14 cellular contexts compared by ENCODE assay signal in the genomic region with DNA sequence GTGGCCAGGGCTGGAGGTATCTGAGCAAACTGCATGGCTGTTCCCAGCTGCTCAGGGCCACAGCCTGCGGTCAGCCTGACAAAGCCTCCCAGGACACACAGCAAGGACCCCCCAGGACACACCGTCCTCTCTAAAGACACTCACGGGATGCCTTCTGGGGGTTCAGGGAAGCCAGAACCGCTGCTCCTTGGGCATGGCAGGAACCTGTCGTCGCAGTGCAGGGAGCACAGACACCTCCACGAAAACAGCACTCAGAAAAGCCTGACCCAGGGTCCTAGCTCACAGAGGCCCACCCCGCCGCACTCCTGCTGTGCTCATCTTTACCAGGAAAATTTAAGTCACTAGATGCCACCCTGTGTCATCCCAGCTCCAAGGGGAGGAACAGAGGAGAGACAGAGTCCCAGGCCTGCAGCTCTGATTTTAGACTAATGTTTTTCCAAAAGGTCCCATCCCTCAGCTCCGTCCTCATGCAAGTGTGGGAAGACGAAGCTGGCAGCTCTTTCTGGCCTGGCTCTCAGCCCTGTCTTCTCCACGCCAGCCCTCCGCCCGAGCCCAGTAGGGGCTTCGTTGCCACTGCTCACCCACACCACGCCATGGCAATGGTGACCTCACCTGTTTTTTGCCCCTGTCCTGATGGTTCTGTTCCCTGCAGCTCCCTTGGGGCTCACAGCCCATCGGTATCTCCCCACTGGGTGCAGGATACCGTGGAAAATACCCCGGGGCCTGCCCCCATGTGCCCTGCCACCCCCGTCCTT. TPM values are rescaled to one million over a fixed set of nuclear protein-coding genes. Genes with fewer than 3 reads are reported as not detected.
DNase-seq lines count a peak whose midpoint lies in the region; ATAC-seq and TF ChIP-seq lines count a peak whose summit lies in the region.
"Had no signal": no experiment of that assay in that cellular context is flagged by ENCODE, and none has a peak within 500 bp of the region (broad histone marks: within the 10 kb centered on the region; RNA-seq: fewer than 3 reads in every experiment).

No MANE protein-coding gene starts in this region.

- no peak overlapping the region for H2AFZ ChIP-seq in osteoblast (ENCODE audit: low read length)

- peaks cover 6% of the 10 kb centered on the region for H3K27me3 ChIP-seq in osteoblast (ENCODE audit: insufficient read depth, low read length)

- peak overlapping the region; percentile 87 for H3K4me3 Mint-ChIP-seq in T-helper 1 cell treated with Interleukin-12 subunit alpha and Interleukin-12 subunit beta and Interleukin-4 antibody, amounts not matched to agents 30 μg/mL and 1 μg/mL, for 36 hours
- H3K4me3 Mint-ChIP-seq in T-helper 17 cell (peak overlapping the region; percentile 91), immature natural killer cell (peak overlapping the region; percentile 21 to 69 (median 41))

- H3K36me3 ChIP-seq in osteoblast (ENCODE audit: insufficient read depth, low read length), result no peaks in the 10 kb centered on the region

- no peaks in the 10 kb centered on the region for H3K36me3 Mint-ChIP-seq in T-helper 1 cell treated with Interleukin-12 subunit alpha and Interleukin-12 subunit beta and Interleukin-4 antibody, amounts not matched to agents 30 μg/mL and 1 μg/mL, for 36 hours (ENCODE audit: low read depth)
- peaks cover under 1% of the 10 kb centered on the region for H3K36me3 Mint-ChIP-seq in T-helper 17 cell (ENCODE audit: low read depth)
- H3K36me3 Mint-ChIP-seq in immature natural killer cell, result no peaks in the 10 kb centered on the region
- H3K36me3 Mint-ChIP-seq: activated naive CD4-positive, alpha-beta T cell treated with anti-CD3 and anti-CD28 coated beads, Interleukin-2, amount 50 U/mL, for 72 hours had no signal

- peaks cover 17% of the 10 kb centered on the region for H3K4me1 Mint-ChIP-seq in T-helper 1 cell treated with Interleukin-12 subunit alpha and Interleukin-12 subunit beta and Interleukin-4 antibody, amounts not matched to agents 30 μg/mL and 1 μg/mL, for 36 hours (ENCODE audit: low read depth)
- H3K4me1 Mint-ChIP-seq in T-helper 17 cell, result peaks cover 23% of the 10 kb centered on the region
- H3K4me1 Mint-ChIP-seq in immature natural killer cell, result peaks cover 29 to 36% of the 10 kb centered on the region in 2 donors

- H3K27me3 Mint-ChIP-seq in T-helper 1 cell treated with Interleukin-12 subunit alpha and Interleukin-12 subunit beta and Interleukin-4 antibody, amounts not matched to agents 30 μg/mL and 1 μg/mL, for 36 hours (ENCODE audit: low read depth), result peaks cover 14% of the 10 kb centered on the region
- H3K27me3 Mint-ChIP-seq in T-helper 17 cell (peaks cover 5% of the 10 kb centered on the region), immature natural killer cell (ENCODE audit: low read depth in 3 of 3) (peaks cover 10 to 11% (median 10%) of the 10 kb centered on the region in 3 donors)

- no peak overlapping the region for H3K4me2 ChIP-seq in osteoblast (ENCODE audit: insufficient read depth, low read length)

- no peak overlapping the region for H3K27ac ChIP-seq in osteoblast (ENCODE audit: low read depth, low read length)
- H3K27ac ChIP-seq: 22Rv1 had no signal

- H3K9me3 ChIP-seq in T-helper 17 cell (ENCODE audit: control insufficient read depth, low read length, poor library complexity, severe bottlenecking), result no peaks in the 10 kb centered on the region
- no peaks in the 10 kb centered on the region for H3K9me3 ChIP-seq in osteoblast (ENCODE audit: low read depth, low read length)

- no peaks in the 10 kb centered on the region for H3K9me3 Mint-ChIP-seq in T-helper 1 cell treated with Interleukin-12 subunit alpha and Interleukin-12 subunit beta and Interleukin-4 antibody, amounts not matched to agents 30 μg/mL and 1 μg/mL, for 36 hours
- no peaks in the 10 kb centered on the region for H3K9me3 Mint-ChIP-seq in immature natural killer cell
- H3K9me3 Mint-ChIP-seq: activated B cell treated with CpG ODN at 0.5 μM for 24 hours; activated naive CD4-positive, alpha-beta T cell treated with anti-CD3 and anti-CD28 coated beads, Interleukin-2, amount 50 U/mL, for 72 hours had no signal

- H3K79me2 ChIP-seq in osteoblast (ENCODE audit: insufficient read depth, low read length), result no peaks in the 10 kb centered on the region

- H3K4me3 ChIP-seq in osteoblast (ENCODE audit: insufficient read depth, low read length), result no peak overlapping the region

- TF ChIP-seq CTCF in osteoblast (IDR thresholded peaks at IDR 0.05; ENCODE audit: extremely low read depth, low read depth, low read length), result no peak

- peaks cover 21% of the 10 kb centered on the region for H3K4me1 ChIP-seq in osteoblast (ENCODE audit: insufficient read depth, low read length)

- ATAC-seq in T-helper 17 cell (no peak), HG03378 (IDR thresholded peaks at IDR 0.05; ENCODE audit: unreplicated experiment) (no peak), GM21619 (IDR thresholded peaks at IDR 0.05; ENCODE audit: unreplicated experiment) (no peak)
- ATAC-seq: activated naive CD4-positive, alpha-beta T cell treated with anti-CD3 and anti-CD28 coated beads, Interleukin-2, amount 50 U/mL, for 72 hours; left cardiac atrium had no signal

- DNase-seq in T-helper 1 cell (no peak), T-helper 17 cell (no peak), immature natural killer cell (no peak), osteoblast (ENCODE audit: insufficient read length, low spot score, missing footprints) (peak; percentile 36), germinal center (ENCODE audit: low spot score) (no peak)
- DNase-seq: activated B cell treated with CpG ODN at 0.5 μM for 24 hours, erythroblast, left cardiac atrium, Right ventricle myocardium superior had no signal

- H4K20me1 ChIP-seq in osteoblast (ENCODE audit: insufficient read depth, low read length), result no peaks in the 10 kb centered on the region

- H3K27ac Mint-ChIP-seq in T-helper 1 cell treated with Interleukin-12 subunit alpha and Interleukin-12 subunit beta and Interleukin-4 antibody, amounts not matched to agents 30 μg/mL and 1 μg/mL, for 36 hours, result no peak overlapping the region
- H3K27ac Mint-ChIP-seq in T-helper 17 cell (peak overlapping the region; percentile 73), immature natural killer cell (no peak overlapping the region)
- H3K27ac Mint-ChIP-seq: activated B cell treated with CpG ODN at 0.5 μM for 24 hours had no signal

RNA-seq across cellular contexts. Expression of a gene that starts 23.9 kb away (rescaled TPM):
- total RNA-seq in T-helper 17 cell (10 to 100 TPM; 18.8 to 20.8 TPM), osteoblast (65.1 and 68.8 TPM in 2 replicates)
- 100 to 1,000 TPM in 1 of 3 donors, 10 to 100 TPM in 2; 78.8 to 191 (median 88.2) TPM for polyA plus RNA-seq in immature natural killer cell

Comparison
In these comparisons a context has a peak if more than half of its experiments do, and no peak if none do; other contexts are left out.
1. H3K4me3 Mint-ChIP-seq: peak in every context shown above with its lines; median percentile 91 in T-helper 17 cell; 87 in T-helper 1 cell treated with Interleukin-12 subunit alpha and Interleukin-12 subunit beta and Interleukin-4 antibody, amounts not matched to agents 30 μg/mL and 1 μg/mL, for 36 hours; 41 in immature natural killer cell.